In the genomic region with DNA sequence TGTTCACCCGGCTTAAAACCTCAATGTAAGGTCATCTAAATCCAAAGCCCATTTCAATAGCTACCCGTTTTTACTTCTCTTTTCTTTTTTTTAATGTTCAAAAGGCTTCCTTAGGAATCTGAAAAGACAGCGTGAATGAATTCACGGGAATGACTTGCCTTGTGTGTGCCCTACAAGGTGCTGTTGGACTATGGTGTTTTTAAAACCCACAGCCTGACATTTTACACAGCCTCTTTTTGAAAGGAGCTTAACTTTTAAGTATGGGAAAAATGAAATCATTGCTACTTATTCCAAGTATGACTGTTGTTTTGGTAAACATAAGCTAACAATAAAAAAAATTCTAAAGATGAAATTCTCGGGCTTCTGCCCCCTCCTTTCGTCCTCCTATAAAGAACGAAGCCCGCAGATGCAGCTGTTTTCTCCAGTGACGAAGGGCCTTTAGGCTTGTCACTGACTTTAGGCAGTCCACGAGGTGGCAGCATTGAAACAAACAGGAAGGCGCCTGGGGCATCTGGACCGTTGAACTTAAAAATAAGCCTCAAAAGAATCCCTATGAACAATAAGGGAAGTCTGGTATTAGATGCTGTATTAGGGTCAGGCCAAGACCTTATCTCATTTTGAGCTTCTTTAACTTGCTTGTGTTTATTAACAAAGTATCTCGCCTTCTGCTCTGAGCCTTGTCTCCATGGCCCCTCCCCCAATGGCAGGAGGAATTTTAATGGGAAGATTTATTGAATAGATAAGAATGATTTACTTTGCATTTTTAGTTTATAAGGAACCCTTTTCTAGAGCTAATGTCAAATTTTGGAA, we compare ENCODE assay signal across 8 cellular contexts.
DNase-seq lines count a peak whose midpoint lies in the region; ATAC-seq and TF ChIP-seq lines count a peak whose summit lies in the region.

No MANE protein-coding gene starts in this region.

- H3K4me3 ChIP-seq in HL-60 (replicated peaks; ENCODE audit: insufficient read depth, low read length) (no peak overlapping the region), fibroblast of mammary gland (ENCODE audit: control insufficient read depth, low read depth, low read length) (no peak overlapping the region)

- TF ChIP-seq CTCF in HL-60 (IDR thresholded peaks at IDR 0.05; ENCODE audit: insufficient read depth, low read length) = peak; percentile 49
- peak; percentile 68 for TF ChIP-seq CTCF in fibroblast of mammary gland (conservative IDR thresholded peaks at IDR 0.05; ENCODE audit: control insufficient read depth, insufficient read depth, low read depth, low read length)
- peak; percentile 63 for TF ChIP-seq CTCF in nephron progenitor cell (IDR thresholded peaks at IDR 0.05)

- peak; percentile 67 for DNase-seq in CD1c-positive myeloid dendritic cell (ENCODE audit: extremely low spot score)
- DNase-seq in HL-60 (ENCODE audit: low read depth in 1 of 2, low spot score in 1 of 2) = peak; percentile 47 to 71
- peak; percentile 89 for DNase-seq in OCI-M1 (lab: John Stamatoyannopoulos, UW)
- peak; percentile 71 for DNase-seq in activated T-cell treated with anti-CD3 and anti-CD28 coated beads, Interleukin-2, amount 50 U/mL, for 4 hours
- peak; percentile 86 for DNase-seq in fibroblast of mammary gland (ENCODE audit: low read depth)
- DNase-seq in nephron progenitor cell = peak; percentile 64
- DNase-seq in stimulated activated naive CD4-positive, alpha-beta T cell treated with Interleukin-2 at 50 U/mL for 16 hours (lab: John Stamatoyannopoulos, UW) = peak; percentile 71

- H3K4me1 Mint-ChIP-seq in activated T-cell treated with anti-CD3 and anti-CD28 coated beads, Interleukin-2, amount 50 U/mL, for 4 hours (ENCODE audit: low read depth) = no peaks in the 10 kb centered on the region
- H3K4me1 Mint-ChIP-seq in nephron progenitor cell = peaks cover 79% of the 10 kb centered on the region

- H3K27me3 Mint-ChIP-seq in activated T-cell treated with anti-CD3 and anti-CD28 coated beads, Interleukin-2, amount 50 U/mL, for 4 hours (ENCODE audit: low read depth) = peaks cover 10% of the 10 kb centered on the region
- H3K27me3 Mint-ChIP-seq in nephron progenitor cell (ENCODE audit: low read depth, poor library complexity) = no peaks in the 10 kb centered on the region

- H3K27me3 ChIP-seq in HL-60 (ENCODE audit: insufficient read depth, poor library complexity, severe bottlenecking) = no peaks in the 10 kb centered on the region

- no peak overlapping the region for H3K27ac ChIP-seq in HL-60 (replicated peaks)

- no peak overlapping the region for H3K27ac Mint-ChIP-seq in nephron progenitor cell

- H3K4me3 Mint-ChIP-seq in activated T-cell treated with anti-CD3 and anti-CD28 coated beads, Interleukin-2, amount 50 U/mL, for 4 hours = no peak overlapping the region
- H3K4me3 Mint-ChIP-seq in nephron progenitor cell = no peak overlapping the region

- H3K36me3 Mint-ChIP-seq in activated T-cell treated with anti-CD3 and anti-CD28 coated beads, Interleukin-2, amount 50 U/mL, for 4 hours (ENCODE audit: insufficient read depth) = no peaks in the 10 kb centered on the region
- peaks cover 88% of the 10 kb centered on the region for H3K36me3 Mint-ChIP-seq in nephron progenitor cell (ENCODE audit: low read depth)

- peak; percentile 90 for ATAC-seq in GM19372 (IDR thresholded peaks at IDR 0.05; ENCODE audit: low read depth, unreplicated experiment)
- peak; percentile 87 to 89 for ATAC-seq in activated T-cell treated with anti-CD3 and anti-CD28 coated beads, Interleukin-2, amount 50 U/mL, for 4 hours

- no peaks in the 10 kb centered on the region for H3K9me3 Mint-ChIP-seq in activated T-cell treated with anti-CD3 and anti-CD28 coated beads, Interleukin-2, amount 50 U/mL, for 4 hours
- H3K9me3 Mint-ChIP-seq in nephron progenitor cell = no peaks in the 10 kb centered on the region
